ENCODE assay signal across 27 cellular contexts in the genomic region with DNA sequence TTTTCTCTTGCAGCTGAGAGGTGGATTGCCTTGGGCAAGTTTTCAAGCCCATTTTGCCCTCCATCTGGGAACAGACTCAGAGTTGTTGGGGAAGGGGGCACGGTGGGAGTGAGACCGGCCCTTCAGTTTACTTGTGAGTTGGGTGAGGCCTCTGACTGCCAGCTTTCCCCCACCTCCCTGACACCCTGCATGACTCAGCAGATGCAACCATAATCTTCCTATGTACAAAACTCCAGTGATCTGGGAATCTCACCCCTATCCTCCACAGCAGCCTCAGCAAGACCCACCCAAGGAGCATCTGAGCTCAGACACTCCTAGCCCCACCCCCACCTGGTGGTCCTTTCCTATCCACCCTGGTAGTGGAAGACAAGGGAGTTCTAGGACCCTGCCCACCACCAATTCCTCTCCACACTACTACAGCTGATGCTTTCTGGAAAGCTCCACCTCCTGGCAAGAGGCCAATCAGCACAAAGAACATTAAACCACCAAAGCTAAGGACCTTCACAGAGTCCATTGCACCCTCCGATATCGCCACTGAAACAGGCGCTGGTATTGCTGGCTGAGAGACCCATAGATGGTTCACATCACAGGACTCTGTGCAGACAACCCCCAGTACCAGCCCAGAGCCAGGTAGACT.
"Had no signal": no experiment of that assay in that cellular context is flagged by ENCODE, and none has a peak within 500 bp of the region (broad histone marks: within the 10 kb centered on the region; RNA-seq: fewer than 3 reads in every experiment).

No MANE protein-coding gene starts in this region.

- H3K27me3 Mint-ChIP-seq: activated B cell treated with CpG ODN at 0.5 μM for 24 hours; activated CD4-positive, alpha-beta memory T cell treated with anti-CD3 and anti-CD28 coated beads for 36 hours; activated CD4-positive, alpha-beta T cell treated with anti-CD3 and anti-CD28 coated beads, Interleukin-2, amount 10 ng/mL, durations not matched to agents 7 days and 5 days; activated naive CD8-positive, alpha-beta T cell treated with anti-CD3 and anti-CD28 coated beads, Interleukin-2, amount 50 U/mL, for 24 hours had no signal

- H3K4me3 Mint-ChIP-seq: activated B cell treated with CpG ODN at 0.5 μM for 24 hours; activated CD4-positive, alpha-beta memory T cell treated with anti-CD3 and anti-CD28 coated beads for 36 hours; activated CD4-positive, alpha-beta T cell treated with anti-CD3 and anti-CD28 coated beads, Interleukin-2, amount 10 ng/mL, durations not matched to agents 7 days and 5 days; activated naive CD8-positive, alpha-beta T cell treated with anti-CD3 and anti-CD28 coated beads, Interleukin-2, amount 50 U/mL, for 24 hours; activated T-cell treated with anti-CD3 and anti-CD28 coated beads, Interleukin-2, amount 50 U/mL, for 4 hours; IgD-negative memory B cell; T-cell had no signal

- H3K4me1 Mint-ChIP-seq: activated B cell treated with CpG ODN at 0.5 μM for 24 hours; activated CD4-positive, alpha-beta T cell treated with anti-CD3 and anti-CD28 coated beads, Interleukin-2, amount 10 ng/mL, durations not matched to agents 7 days and 5 days; activated naive CD8-positive, alpha-beta T cell treated with anti-CD3 and anti-CD28 coated beads, Interleukin-2, amount 50 U/mL, for 24 hours had no signal

- H3K9ac ChIP-seq: KMS-11 had no signal

- H3K27me3 ChIP-seq: brain microvascular endothelial cell had no signal

- H3K4me2 ChIP-seq: KMS-11 had no signal

- H3K27ac Mint-ChIP-seq: activated B cell treated with CpG ODN at 0.5 μM for 24 hours; activated CD4-positive, alpha-beta memory T cell treated with anti-CD3 and anti-CD28 coated beads for 36 hours; activated CD4-positive, alpha-beta T cell treated with anti-CD3 and anti-CD28 coated beads, Interleukin-2, amount 10 ng/mL, durations not matched to agents 7 days and 5 days; activated naive CD8-positive, alpha-beta T cell treated with anti-CD3 and anti-CD28 coated beads, Interleukin-2, amount 50 U/mL, for 24 hours; IgD-negative memory B cell had no signal

- DNase-seq: activated B cell treated with CpG ODN at 0.5 μM for 24 hours; activated CD4-positive, alpha-beta memory T cell treated with anti-CD3 and anti-CD28 coated beads for 36 hours; activated CD4-positive, alpha-beta T cell treated with anti-CD3 and anti-CD28 coated beads, Interleukin-2, amount 10 ng/mL, durations not matched to agents 7 days and 5 days; activated CD8-positive, alpha-beta memory T cell treated with anti-CD3 and anti-CD28 coated beads for 24 hours; activated effector memory CD4-positive, alpha-beta T cell treated with anti-CD3 and anti-CD28 coated beads, Interleukin-2, amount 50 U/mL, for 16 hours; activated naive CD4-positive, alpha-beta T cell treated with Interleukin-2 at 50 U/mL for 16 hours; activated naive CD8-positive, alpha-beta T cell treated with anti-CD3 and anti-CD28 coated beads, Interleukin-2, amount 50 U/mL, for 24 hours; activated T-cell treated with anti-CD3 and anti-CD28 coated beads, Interleukin-2, amount 50 U/mL, for 4 hours; amygdala; brain microvascular endothelial cell; cerebellar nuclear complex; MM.1S; NCI-H1105 treated with DMSO at 0.1 percent for 48 hours; NCI-H1436 treated with DMSO at 0.1 percent for 48 hours; NCI-H187; NCI-H2081 treated with DMSO at 0.1 percent for 48 hours; NCI-H345; NCI-H510A; NCI-H526 treated with DMSO at 0.1 percent for 48 hours; NK-92 treated with Interleukin-12 subunit alpha and Interleukin-12 subunit beta, amount 100 ng/mL, for 24 hours; SHP77 treated with DMSO at 0.1 percent for 48 hours; T-cell; T-helper 2 cell; T1000 had no signal

- H3K36me3 Mint-ChIP-seq: activated CD4-positive, alpha-beta memory T cell treated with anti-CD3 and anti-CD28 coated beads for 36 hours; activated naive CD4-positive, alpha-beta T cell treated with anti-CD3 and anti-CD28 coated beads, Interleukin-2, amount 50 U/mL, for 72 hours; IgD-negative memory B cell; T-cell had no signal

- H3K9me3 Mint-ChIP-seq: activated B cell treated with CpG ODN at 0.5 μM for 24 hours; activated CD4-positive, alpha-beta memory T cell treated with anti-CD3 and anti-CD28 coated beads for 36 hours; activated CD4-positive, alpha-beta T cell treated with anti-CD3 and anti-CD28 coated beads, Interleukin-2, amount 10 ng/mL, durations not matched to agents 7 days and 5 days; activated naive CD8-positive, alpha-beta T cell treated with anti-CD3 and anti-CD28 coated beads, Interleukin-2, amount 50 U/mL, for 24 hours; activated T-cell treated with anti-CD3 and anti-CD28 coated beads, Interleukin-2, amount 50 U/mL, for 4 hours; T-cell had no signal

- H3K36me3 ChIP-seq: brain microvascular endothelial cell had no signal

- ATAC-seq: activated naive CD4-positive, alpha-beta T cell treated with anti-CD3 and anti-CD28 coated beads, Interleukin-2, amount 50 U/mL, for 72 hours; activated naive CD8-positive, alpha-beta T cell treated with anti-CD3 and anti-CD28 coated beads, Interleukin-2, amount 50 U/mL, for 24 hours; activated T-cell treated with anti-CD3 and anti-CD28 coated beads, Interleukin-2, amount 50 U/mL, for 4 hours; T-cell had no signal

- H3K27ac ChIP-seq: brain microvascular endothelial cell, KMS-11 had no signal
